ENCODE assay signal across 21 cellular contexts in genomic region chr2:36214682-36215081, GRCh38.
"Had no signal": no experiment of that assay in that cellular context is flagged by ENCODE, and none has a peak within 500 bp of the region (broad histone marks: within the 10 kb centered on the region; RNA-seq: fewer than 3 reads in every experiment).

No MANE protein-coding gene starts in this region.

- ATAC-seq: heart right ventricle, left cardiac atrium, T-helper 17 cell had no signal

- H3K27ac Mint-ChIP-seq: activated CD4-positive, alpha-beta T cell treated with anti-CD3 and anti-CD28 coated beads, Interleukin-2, amount 10 ng/mL, durations not matched to agents 7 days and 5 days; activated naive CD8-positive, alpha-beta T cell; activated T-cell treated with anti-CD3 and anti-CD28 coated beads, Interleukin-2, amount 50 U/mL, for 24 hours; activated T-helper 2 cell treated with anti-CD3 and anti-CD28 coated beads, Interferon-gamma antibody, Interleukin-2, Interleukin-4, amounts not matched to agents 10 μg/mL and 5 μg/mL and 100 μg/mL, durations not matched to agents 14 hours and 24 hours and 36 hours; memory B cell; naive B cell; progenitor cell of endocrine pancreas; T-helper 17 cell; type B pancreatic cell had no signal

- H3K4me3 ChIP-seq: breast epithelium, colonic mucosa, heart right ventricle, thoracic aorta, vagina had no signal

- H3K9me3 Mint-ChIP-seq: activated T-cell treated with anti-CD3 and anti-CD28 coated beads, Interleukin-2, amount 50 U/mL, for 24 hours; type B pancreatic cell had no signal

- H3K4me3 Mint-ChIP-seq: activated CD4-positive, alpha-beta T cell treated with anti-CD3 and anti-CD28 coated beads, Interleukin-2, amount 10 ng/mL, durations not matched to agents 7 days and 5 days; activated naive CD8-positive, alpha-beta T cell; activated T-cell treated with anti-CD3 and anti-CD28 coated beads, Interleukin-2, amount 50 U/mL, for 24 hours; central memory CD8-positive, alpha-beta T cell; memory B cell; naive B cell; T-helper 17 cell; type B pancreatic cell had no signal

- H3K4me1 Mint-ChIP-seq: activated CD4-positive, alpha-beta T cell treated with anti-CD3 and anti-CD28 coated beads, Interleukin-2, amount 10 ng/mL, durations not matched to agents 7 days and 5 days; central memory CD8-positive, alpha-beta T cell; memory B cell; naive B cell; T-helper 17 cell had no signal

- H3K9me3 ChIP-seq: breast epithelium, colonic mucosa, thoracic aorta, vagina had no signal

- H3K36me3 ChIP-seq: breast epithelium, colonic mucosa, heart right ventricle, thoracic aorta, vagina had no signal

- H3K27me3 ChIP-seq: breast epithelium, colonic mucosa, vagina had no signal

- H3K27me3 Mint-ChIP-seq: activated CD4-positive, alpha-beta T cell treated with anti-CD3 and anti-CD28 coated beads, Interleukin-2, amount 10 ng/mL, durations not matched to agents 7 days and 5 days; activated naive CD8-positive, alpha-beta T cell; activated T-cell treated with anti-CD3 and anti-CD28 coated beads, Interleukin-2, amount 50 U/mL, for 24 hours; central memory CD8-positive, alpha-beta T cell; progenitor cell of endocrine pancreas; type B pancreatic cell had no signal

- H3K27ac ChIP-seq: breast epithelium, colonic mucosa, heart right ventricle, thoracic aorta, vagina had no signal

- H3K36me3 Mint-ChIP-seq: memory B cell, naive B cell, type B pancreatic cell had no signal

- H3K4me1 ChIP-seq: breast epithelium, colonic mucosa, heart right ventricle, vagina had no signal

- DNase-seq: activated CD4-positive, alpha-beta T cell treated with anti-CD3 and anti-CD28 coated beads, Interleukin-2, amount 10 ng/mL, durations not matched to agents 7 days and 5 days; activated CD8-positive, alpha-beta memory T cell treated with anti-CD3 and anti-CD28 coated beads, Interleukin-2, amount 50 U/mL, for 4 hours; activated naive CD4-positive, alpha-beta T cell; activated T-cell treated with anti-CD3 and anti-CD28 coated beads, Interleukin-2, amount 50 U/mL, for 24 hours; colonic mucosa; heart right ventricle; left cardiac atrium; naive B cell; retina; stimulated activated CD4-positive, alpha-beta T cell treated with anti-CD3 and anti-CD28 coated beads, Interleukin-4, amount 100 ng/mL, for 24 hours; stimulated activated naive CD4-positive, alpha-beta T cell treated with Interleukin-2 at 50 U/mL for 16 hours; T-helper 17 cell had no signal
